ENCODE assay signal across 7 cellular contexts in the genomic region with DNA sequence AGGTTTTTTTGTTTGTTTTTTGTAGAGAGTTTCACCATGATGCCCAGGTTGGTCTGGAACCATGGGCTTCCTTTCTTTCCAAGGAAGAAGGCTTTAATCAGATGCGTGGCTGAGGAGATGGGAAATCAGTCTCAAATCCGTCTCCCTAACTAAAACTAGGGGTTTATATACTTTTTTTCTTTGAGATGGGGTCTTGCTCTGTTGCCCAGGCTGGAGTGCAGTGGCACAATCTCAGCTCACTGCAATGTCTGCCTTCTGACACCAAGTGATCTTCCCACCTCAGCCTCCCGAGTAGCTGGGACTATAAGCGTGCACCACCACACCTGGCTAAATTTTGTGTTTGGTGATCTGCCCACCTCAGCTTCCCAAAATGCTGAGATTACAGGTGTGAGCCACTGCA. TPM values are rescaled to one million over a fixed set of nuclear protein-coding genes. Genes with fewer than 3 reads are reported as not detected.
"Had no signal": no experiment of that assay in that cellular context is flagged by ENCODE, and none has a peak within 500 bp of the region (broad histone marks: within the 10 kb centered on the region; RNA-seq: fewer than 3 reads in every experiment).

No MANE protein-coding gene starts in this region.

RNA-seq across cellular contexts. Expression of gene MEIS3, which starts 34.8 kb away (rescaled TPM):
- total RNA-seq: naive thymus-derived CD8-positive, alpha-beta T cell; natural killer cell; natural killer cell treated with Interleukin-12 subunit alpha and Interleukin-12 subunit beta and Interleukin-15 and Interleukin-18, amount 100 ng/mL, for 72 hours had no signal
- polyA plus RNA-seq: naive thymus-derived CD8-positive, alpha-beta T cell had no signal

RNA-seq across cellular contexts. Expression of gene C5AR2, which starts 52.6 kb away (rescaled TPM):
- total RNA-seq: neural crest cell, progenitor cell of endocrine pancreas had no signal
- polyA plus RNA-seq: naive thymus-derived CD8-positive, alpha-beta T cell; neural cell; smooth muscle cell had no signal
